Comparison of ENCODE assay signal across 17 cellular contexts in genomic region chr17:57602896-57603295, GRCh38.
DNase-seq lines count a peak whose midpoint lies in the region; ATAC-seq and TF ChIP-seq lines count a peak whose summit lies in the region.
"Had no signal": no experiment of that assay in that cellular context is flagged by ENCODE, and none has a peak within 500 bp of the region (broad histone marks: within the 10 kb centered on the region; RNA-seq: fewer than 3 reads in every experiment).

No MANE protein-coding gene starts in this region.

- H3K27me3 ChIP-seq in cardiac muscle cell (no peaks in the 10 kb centered on the region), heart left ventricle (no peaks in the 10 kb centered on the region), Karpas-422 (ENCODE audit: low read length) (no peaks in the 10 kb centered on the region), spleen (replicated peaks in 1 of 7) (no peaks in the 10 kb centered on the region)

- H3K4me1 ChIP-seq in cardiac muscle cell (ENCODE audit: low read depth) (peaks cover 19% of the 10 kb centered on the region), heart left ventricle (peaks cover 3 to 86% (median 49%) of the 10 kb centered on the region in 12 donors), Karpas-422 (ENCODE audit: low read length) (peaks cover 100% of the 10 kb centered on the region), spleen (peaks cover 59 to 98% (median 80%) of the 10 kb centered on the region in 6 donors)

- H2AFZ ChIP-seq in Karpas-422 (ENCODE audit: low read length) = no peak overlapping the region

- H3K9me3 ChIP-seq in cardiac muscle cell (ENCODE audit: low read depth) = no peaks in the 10 kb centered on the region
- no peaks in the 10 kb centered on the region for H3K9me3 ChIP-seq in heart left ventricle
- no peaks in the 10 kb centered on the region; the same call in 1 of the 2 replicates for H3K9me3 ChIP-seq in Karpas-422 (ENCODE audit: low read length)
- no peaks in the 10 kb centered on the region for H3K9me3 ChIP-seq in spleen
- H3K9me3 ChIP-seq: SK-N-SH had no signal

- no peak for ATAC-seq in heart left ventricle
- no peak for ATAC-seq in activated naive CD8-positive, alpha-beta T cell treated with anti-CD3 and anti-CD28 coated beads, Interleukin-2, amount 10 ng/mL, durations not matched to agents 7 days and 5 days (ENCODE audit: low read depth)
- ATAC-seq: K562 had no signal

- peak overlapping the region; percentile 74 for H3K9ac ChIP-seq in Karpas-422 (ENCODE audit: low read length)
- H3K9ac ChIP-seq: SK-N-SH had no signal

- peak overlapping the region; percentile 70 for H3K4me2 ChIP-seq in Karpas-422 (ENCODE audit: low read depth, low read length, poor library complexity, severe bottlenecking)
- H3K4me2 ChIP-seq: SK-N-SH had no signal

- peaks cover 91% of the 10 kb centered on the region for H3K4me1 Mint-ChIP-seq in activated naive CD8-positive, alpha-beta T cell treated with anti-CD3 and anti-CD28 coated beads, Interleukin-2, amount 10 ng/mL, durations not matched to agents 7 days and 5 days
- peaks cover 36% of the 10 kb centered on the region for H3K4me1 Mint-ChIP-seq in mesothelial cell of epicardium

- peak overlapping the region; percentile 98 for H3K27ac Mint-ChIP-seq in activated naive CD8-positive, alpha-beta T cell treated with anti-CD3 and anti-CD28 coated beads, Interleukin-2, amount 10 ng/mL, durations not matched to agents 7 days and 5 days
- no peak overlapping the region for H3K27ac Mint-ChIP-seq in mesothelial cell of epicardium

- peaks cover 20% of the 10 kb centered on the region; the same call in 1 of the 2 replicates for H3K79me2 ChIP-seq in Karpas-422 (ENCODE audit: low read length)

- TF ChIP-seq POLR2A in heart left ventricle (IDR thresholded peaks at IDR 0.05) (no peak), spleen (IDR thresholded peaks at IDR 0.05) (no peak)

- intact Hi-C loops in heart left ventricle (cut with DNase I) (loop anchor here in 1 of 10 donors (10.0 kb wide), 2 partner anchors 402 to 512 kb away; partner anchors contain the start of gene SRSF1), spleen (cut with DNase I; ENCODE audit: low total_unique reads) (no loop called here)

- H3K4me3 ChIP-seq in cardiac muscle cell (no peak overlapping the region), heart left ventricle (no peak overlapping the region), Karpas-422 (ENCODE audit: low read length) (peak overlapping the region; percentile 28; the same call in 1 of the 2 replicates), spleen (no peak overlapping the region)
- H3K4me3 ChIP-seq: K562, lung had no signal

- no peak for TF ChIP-seq CTCF in cardiac muscle cell (IDR thresholded peaks at IDR 0.05; ENCODE audit: low read depth, low read length)
- TF ChIP-seq CTCF in heart left ventricle (IDR thresholded peaks at IDR 0.05) = no peak
- no peak for TF ChIP-seq CTCF in spleen (IDR thresholded peaks at IDR 0.05 in 8 of 11, conservative IDR thresholded peaks at IDR 0.05 in 3 of 11)
- no peak for TF ChIP-seq CTCF in mesothelial cell of epicardium (IDR thresholded peaks at IDR 0.05; ENCODE audit: unreplicated experiment)

- no peaks in the 10 kb centered on the region for H3K36me3 ChIP-seq in cardiac muscle cell
- H3K36me3 ChIP-seq in heart left ventricle = no peaks in the 10 kb centered on the region
- peaks cover 15% of the 10 kb centered on the region; the same call in 1 of the 2 replicates for H3K36me3 ChIP-seq in Karpas-422 (ENCODE audit: insufficient read depth, low read length)
- H3K36me3 ChIP-seq in spleen = peaks cover 0 to 6% (median 0%) of the 10 kb centered on the region in 6 donors

- H3K36me3 Mint-ChIP-seq in activated naive CD8-positive, alpha-beta T cell treated with anti-CD3 and anti-CD28 coated beads, Interleukin-2, amount 10 ng/mL, durations not matched to agents 7 days and 5 days = peaks cover 6% of the 10 kb centered on the region
- no peaks in the 10 kb centered on the region for H3K36me3 Mint-ChIP-seq in mesothelial cell of epicardium

- H3K9me2 ChIP-seq in Karpas-422 (replicated peaks; ENCODE audit: insufficient read depth, low read length) = no peaks in the 10 kb centered on the region
- H3K9me2 ChIP-seq: SK-N-SH had no signal

- no peaks in the 10 kb centered on the region for H3K9me3 Mint-ChIP-seq in activated naive CD8-positive, alpha-beta T cell treated with anti-CD3 and anti-CD28 coated beads, Interleukin-2, amount 10 ng/mL, durations not matched to agents 7 days and 5 days
- H3K9me3 Mint-ChIP-seq in mesothelial cell of epicardium = no peaks in the 10 kb centered on the region
- H3K9me3 Mint-ChIP-seq: nephron progenitor cell had no signal

- no peak overlapping the region for H3K4me3 Mint-ChIP-seq in activated naive CD8-positive, alpha-beta T cell treated with anti-CD3 and anti-CD28 coated beads, Interleukin-2, amount 10 ng/mL, durations not matched to agents 7 days and 5 days
- no peak overlapping the region for H3K4me3 Mint-ChIP-seq in mesothelial cell of epicardium
- H3K4me3 Mint-ChIP-seq: nephron progenitor cell had no signal

- WGBS in heart left ventricle, 4 donors = 82 to 88% (median 85%) methylated on average over 6 of the region's 6 CpGs
- 89 to 95% (median 92%) methylated on average over 6 of the region's 6 CpGs for WGBS in spleen, 5 donors

- H3K27ac ChIP-seq in cardiac muscle cell (peak overlapping the region; percentile 32), heart left ventricle (peak overlapping the region in 3 of 12 donors; percentile 81 to 95 (median 87)), Karpas-422 (ENCODE audit: low read length) (peak overlapping the region; percentile 99), spleen (peak overlapping the region in 5 of 8 donors; percentile 77 to 84 (median 79))
- H3K27ac ChIP-seq: HL-60 had no signal

- POLR2A ChIA-PET in activated naive CD8-positive, alpha-beta T cell treated with anti-CD3 and anti-CD28 coated beads, Interleukin-2, amount 10 ng/mL, durations not matched to agents 7 days and 5 days (lab: Charles Lee) = interaction anchor here (0.7 to 8.3 kb wide), 2 partner anchors 10 to 69 kb away, joined by 3 to 55 read pairs; no protein-coding TSS in a partner anchor

- no peaks in the 10 kb centered on the region for H4K20me1 ChIP-seq in Karpas-422 (ENCODE audit: insufficient read depth, low read depth, low read length)

- H3K27me3 Mint-ChIP-seq in activated naive CD8-positive, alpha-beta T cell treated with anti-CD3 and anti-CD28 coated beads, Interleukin-2, amount 10 ng/mL, durations not matched to agents 7 days and 5 days = no peaks in the 10 kb centered on the region
- H3K27me3 Mint-ChIP-seq in mesothelial cell of epicardium (ENCODE audit: low read depth) = no peaks in the 10 kb centered on the region

- DNase-seq in cardiac muscle cell (ENCODE audit: low read depth in 1 of 2, low spot score in 1 of 2) (no peak), heart left ventricle (no peak), Karpas-422 (no peak), spleen (no peak), mesothelial cell of epicardium (ENCODE audit: low spot score in 2 of 2, unreplicated experiment in 2 of 2) (no peak), NCI-H2029 (lab: John Stamatoyannopoulos, UW) (no peak), ecto neural progenitor cell (ENCODE audit: low spot score) (no peak)
- no peak for DNase-seq in activated naive CD8-positive, alpha-beta T cell treated with anti-CD3 and anti-CD28 coated beads, Interleukin-2, amount 10 ng/mL, durations not matched to agents 7 days and 5 days
- DNase-seq: activated CD8-positive, alpha-beta memory T cell treated with anti-CD3 and anti-CD28 coated beads, Interleukin-2, amount 50 U/mL, for 4 hours; DMS79; NCI-H226; nephron progenitor cell; PC-3; SK-N-SH had no signal
